Comparison of ENCODE assay signal across 25 cellular contexts in genomic region chr3:60890226-60890625, GRCh38.
"Had no signal": no experiment of that assay in that cellular context is flagged by ENCODE, and none has a peak within 500 bp of the region (broad histone marks: within the 10 kb centered on the region; RNA-seq: fewer than 3 reads in every experiment).

No MANE protein-coding gene starts in this region.

- H3K4me2 ChIP-seq: KMS-11 had no signal

- H3K27me3 Mint-ChIP-seq: activated B cell treated with CpG ODN at 0.5 μM for 24 hours; activated CD4-positive, alpha-beta memory T cell treated with anti-CD3 and anti-CD28 coated beads, Interleukin-2, amount 10 ng/mL, durations not matched to agents 7 days and 5 days; activated naive CD4-positive, alpha-beta T cell treated with anti-CD3 and anti-CD28 coated beads, Interleukin-2, amount 10 ng/mL, durations not matched to agents 7 days and 5 days; activated naive CD8-positive, alpha-beta T cell treated with anti-CD3 and anti-CD28 coated beads for 36 hours; activated T-helper 17 cell treated with anti-CD3 and anti-CD28 coated beads, Interleukin-2, amount 50 U/mL, for 72 hours; IgD-negative memory B cell; T-helper 17 cell had no signal

- H3K36me3 Mint-ChIP-seq: activated naive CD4-positive, alpha-beta T cell treated with anti-CD3 and anti-CD28 coated beads, Interleukin-2, amount 10 ng/mL, durations not matched to agents 7 days and 5 days; activated naive CD8-positive, alpha-beta T cell treated with anti-CD3 and anti-CD28 coated beads for 36 hours; IgD-negative memory B cell had no signal

- H3K27me3 ChIP-seq: breast epithelium, MG63 had no signal

- H3K4me1 ChIP-seq: breast epithelium had no signal

- H3K9me3 ChIP-seq: breast epithelium, MG63 had no signal

- ATAC-seq: activated T-helper 17 cell treated with anti-CD3 and anti-CD28 coated beads, Interleukin-2, amount 50 U/mL, for 72 hours; T-helper 17 cell had no signal

- H3K36me3 ChIP-seq: breast epithelium, MG63 had no signal

- H3K4me3 ChIP-seq: breast epithelium, MG63 had no signal

- H3K27ac ChIP-seq: breast epithelium, KMS-11 had no signal

- H3K9me3 Mint-ChIP-seq: activated B cell treated with CpG ODN at 0.5 μM for 24 hours; activated naive CD4-positive, alpha-beta T cell treated with anti-CD3 and anti-CD28 coated beads, Interleukin-2, amount 10 ng/mL, durations not matched to agents 7 days and 5 days; activated naive CD8-positive, alpha-beta T cell treated with anti-CD3 and anti-CD28 coated beads for 36 hours had no signal

- H3K4me3 Mint-ChIP-seq: activated B cell treated with CpG ODN at 0.5 μM for 24 hours; activated CD4-positive, alpha-beta memory T cell treated with anti-CD3 and anti-CD28 coated beads, Interleukin-2, amount 10 ng/mL, durations not matched to agents 7 days and 5 days; activated naive CD4-positive, alpha-beta T cell treated with anti-CD3 and anti-CD28 coated beads, Interleukin-2, amount 10 ng/mL, durations not matched to agents 7 days and 5 days; activated naive CD8-positive, alpha-beta T cell treated with anti-CD3 and anti-CD28 coated beads for 36 hours; activated T-helper 17 cell treated with anti-CD3 and anti-CD28 coated beads, Interleukin-2, amount 50 U/mL, for 72 hours; IgD-negative memory B cell; T-helper 17 cell had no signal

- H3K4me1 Mint-ChIP-seq: activated B cell treated with CpG ODN at 0.5 μM for 24 hours; activated CD4-positive, alpha-beta memory T cell treated with anti-CD3 and anti-CD28 coated beads, Interleukin-2, amount 10 ng/mL, durations not matched to agents 7 days and 5 days; activated naive CD4-positive, alpha-beta T cell treated with anti-CD3 and anti-CD28 coated beads, Interleukin-2, amount 10 ng/mL, durations not matched to agents 7 days and 5 days; activated naive CD8-positive, alpha-beta T cell treated with anti-CD3 and anti-CD28 coated beads for 36 hours; activated T-helper 17 cell treated with anti-CD3 and anti-CD28 coated beads, Interleukin-2, amount 50 U/mL, for 72 hours; IgD-negative memory B cell; T-helper 17 cell had no signal

- DNase-seq: activated B cell treated with CpG ODN at 0.5 μM for 24 hours; activated CD4-positive, alpha-beta memory T cell treated with anti-CD3 and anti-CD28 coated beads, Interleukin-2, amount 10 ng/mL, durations not matched to agents 7 days and 5 days; activated CD4-positive, alpha-beta T cell treated with anti-CD3 and anti-CD28 coated beads, Interleukin-2, amount 50 U/mL, for 1 hour; activated gamma-delta T cell; activated naive CD4-positive, alpha-beta T cell treated with anti-CD3 and anti-CD28 coated beads, Interleukin-2, amount 10 ng/mL, durations not matched to agents 7 days and 5 days; activated naive CD8-positive, alpha-beta T cell treated with anti-CD3 and anti-CD28 coated beads for 36 hours; activated T-cell treated with anti-CD3 and anti-CD28 coated beads for 4 hours; activated T-cell treated with anti-CD3 and anti-CD28 coated beads, Interleukin-2, amount 50 U/mL, for 48 hours; anterior cingulate cortex; caudate nucleus; MG63; MV-4-11; NCI-H1092 treated with DMSO at 0.1 percent for 48 hours; NCI-H1417 treated with DMSO at 0.1 percent for 48 hours; NCI-H1694 treated with DMSO at 0.1 percent for 48 hours; NCI-H2029 treated with DMSO at 0.1 percent for 48 hours; NCI-H345; NCI-H510A treated with DMSO at 0.1 percent for 48 hours; SIG-M5; T-helper 17 cell; T1000 had no signal

- H3K9ac ChIP-seq: KMS-11 had no signal

- H3K27ac Mint-ChIP-seq: activated B cell treated with CpG ODN at 0.5 μM for 24 hours; activated CD4-positive, alpha-beta memory T cell treated with anti-CD3 and anti-CD28 coated beads, Interleukin-2, amount 10 ng/mL, durations not matched to agents 7 days and 5 days; activated naive CD4-positive, alpha-beta T cell treated with anti-CD3 and anti-CD28 coated beads, Interleukin-2, amount 10 ng/mL, durations not matched to agents 7 days and 5 days; activated naive CD8-positive, alpha-beta T cell treated with anti-CD3 and anti-CD28 coated beads for 36 hours; activated T-helper 17 cell treated with anti-CD3 and anti-CD28 coated beads, Interleukin-2, amount 50 U/mL, for 72 hours; IgD-negative memory B cell; T-helper 17 cell had no signal
